11 cellular contexts compared by ENCODE assay signal in the genomic region with DNA sequence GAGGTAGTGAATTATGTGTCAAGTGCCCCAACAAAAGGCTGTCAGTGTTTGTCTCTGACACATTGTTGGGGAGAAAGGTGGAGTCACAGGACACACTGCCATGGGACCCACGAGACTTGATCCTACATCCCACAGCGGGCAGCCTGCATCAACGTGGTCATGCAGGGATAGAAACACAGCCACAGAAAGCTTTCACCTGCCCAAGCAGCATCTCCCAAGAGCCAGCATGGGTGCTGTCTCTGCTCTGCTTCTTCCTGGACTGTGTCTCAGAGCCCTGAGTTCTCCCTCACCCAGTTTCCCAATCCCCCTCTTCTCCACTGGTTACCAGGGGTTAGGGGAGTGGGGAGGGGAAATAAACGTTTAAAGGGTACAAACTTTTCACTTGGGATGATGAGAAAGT.
"Had no signal": no experiment of that assay in that cellular context is flagged by ENCODE, and none has a peak within 500 bp of the region (broad histone marks: within the 10 kb centered on the region; RNA-seq: fewer than 3 reads in every experiment).

No MANE protein-coding gene starts in this region.

- H3K4me3 ChIP-seq: GM23248, GM23338, HAP-1 had no signal

- H3K36me3 ChIP-seq: HAP-1 had no signal

- H3K27ac Mint-ChIP-seq: GM23338, H9, HFFc6 had no signal

- H3K4me1 ChIP-seq: HAP-1 had no signal

- H3K27ac ChIP-seq: GM23248 had no signal

- H3K9ac ChIP-seq: GM23248 had no signal

- H3K9me3 Mint-ChIP-seq: GM23338, HFFc6 had no signal

- H3K4me3 Mint-ChIP-seq: GM23338, H9, HFFc6 had no signal

- DNase-seq: GM23248, GOT3, H7, H9, HCEC 1CT, HFFc6 had no signal

- H2AFZ ChIP-seq: GM23248, GM23338 had no signal

- FAIRE-seq: H1, H54 had no signal

- H3K4me2 ChIP-seq: GM23338 had no signal

- ATAC-seq: GM23338, HCT116 had no signal

- H3K9me3 ChIP-seq: HAP-1 had no signal
